22 cellular contexts compared by ENCODE assay signal in genomic region chr3:132805071-132805470, GRCh38.
"Had no signal": no experiment of that assay in that cellular context is flagged by ENCODE, and none has a peak within 500 bp of the region (broad histone marks: within the 10 kb centered on the region; RNA-seq: fewer than 3 reads in every experiment).

No MANE protein-coding gene starts in this region.

- H3K27me3 ChIP-seq: neural progenitor cell, sigmoid colon, suprapubic skin, transverse colon, vagina had no signal

- H3K9ac ChIP-seq: neural progenitor cell had no signal

- H3K9me3 Mint-ChIP-seq: nephron; neural progenitor cell; stimulated activated naive CD8-positive, alpha-beta T cell treated with anti-CD3 and anti-CD28 coated beads, Interleukin-15, amount 100 ng/mL, for 72 hours had no signal

- ATAC-seq: left ventricle myocardium superior; mucosa of descending colon; naive thymus-derived CD4-positive, alpha-beta T cell; psoas muscle; right cardiac atrium; stimulated activated naive CD8-positive, alpha-beta T cell treated with anti-CD3 and anti-CD28 coated beads, Interleukin-15, amount 100 ng/mL, for 72 hours had no signal

- H3K27ac Mint-ChIP-seq: naive thymus-derived CD4-positive, alpha-beta T cell; neural progenitor cell; stimulated activated naive CD8-positive, alpha-beta T cell treated with anti-CD3 and anti-CD28 coated beads, Interleukin-15, amount 100 ng/mL, for 72 hours had no signal

- DNase-seq: cortex of kidney; effector CD4-positive, alpha-beta T cell; head of caudate nucleus; left ventricle myocardium superior; lower lobe of right lung; mucosa of descending colon; naive thymus-derived CD4-positive, alpha-beta T cell; psoas muscle; sigmoid colon; small intestine; stimulated activated CD4-positive, alpha-beta T cell treated with anti-CD3 and anti-CD28 coated beads, Interleukin-12 subunit alpha, Interleukin-12 subunit beta, amount 100 ng/mL, for 4 hours; stimulated activated CD4-positive, alpha-beta T cell treated with anti-CD3 and anti-CD28 coated beads, Interleukin-1b, Interleukin-23, amount 100 ng/mL, for 48 hours; stimulated activated CD4-positive, alpha-beta T cell treated with anti-CD3 and anti-CD28 coated beads, Interleukin-4, amount 100 ng/mL, for 1 hour; stimulated activated CD8-positive, alpha-beta memory T cell treated with anti-CD3 and anti-CD28 coated beads, Interleukin-4, amount 100 ng/mL, for 48 hours; stimulated activated naive CD4-positive, alpha-beta T cell; stimulated activated naive CD8-positive, alpha-beta T cell treated with anti-CD3 and anti-CD28 coated beads, Interleukin-15, amount 100 ng/mL, for 72 hours; transverse colon had no signal

- H3K9me3 ChIP-seq: lower lobe of right lung, mucosa of descending colon, psoas muscle, sigmoid colon, suprapubic skin, transverse colon, vagina had no signal

- H3K27ac ChIP-seq: lower lobe of right lung, neural progenitor cell, psoas muscle, suprapubic skin, transverse colon, vagina had no signal

- H2AFZ ChIP-seq: neural progenitor cell had no signal

- H3K4me2 ChIP-seq: neural progenitor cell had no signal

- H3K27me3 Mint-ChIP-seq: stimulated activated naive CD8-positive, alpha-beta T cell treated with anti-CD3 and anti-CD28 coated beads, Interleukin-15, amount 100 ng/mL, for 72 hours had no signal

- H3K36me3 Mint-ChIP-seq: naive thymus-derived CD4-positive, alpha-beta T cell; neural progenitor cell had no signal

- H3K4me1 Mint-ChIP-seq: naive thymus-derived CD4-positive, alpha-beta T cell; neural progenitor cell; stimulated activated naive CD8-positive, alpha-beta T cell treated with anti-CD3 and anti-CD28 coated beads, Interleukin-15, amount 100 ng/mL, for 72 hours had no signal

- H3K4me3 ChIP-seq: lower lobe of right lung, mucosa of descending colon, neural progenitor cell, psoas muscle, sigmoid colon, suprapubic skin, transverse colon, vagina had no signal

- H3K4me3 Mint-ChIP-seq: naive thymus-derived CD4-positive, alpha-beta T cell; nephron; neural progenitor cell; stimulated activated naive CD8-positive, alpha-beta T cell treated with anti-CD3 and anti-CD28 coated beads, Interleukin-15, amount 100 ng/mL, for 72 hours had no signal

- H3K36me3 ChIP-seq: lower lobe of right lung, neural progenitor cell, sigmoid colon, suprapubic skin, transverse colon, vagina had no signal

- H3K4me1 ChIP-seq: neural progenitor cell, suprapubic skin, transverse colon, vagina had no signal
